ENCODE assay signal across 9 cellular contexts in the genomic region with DNA sequence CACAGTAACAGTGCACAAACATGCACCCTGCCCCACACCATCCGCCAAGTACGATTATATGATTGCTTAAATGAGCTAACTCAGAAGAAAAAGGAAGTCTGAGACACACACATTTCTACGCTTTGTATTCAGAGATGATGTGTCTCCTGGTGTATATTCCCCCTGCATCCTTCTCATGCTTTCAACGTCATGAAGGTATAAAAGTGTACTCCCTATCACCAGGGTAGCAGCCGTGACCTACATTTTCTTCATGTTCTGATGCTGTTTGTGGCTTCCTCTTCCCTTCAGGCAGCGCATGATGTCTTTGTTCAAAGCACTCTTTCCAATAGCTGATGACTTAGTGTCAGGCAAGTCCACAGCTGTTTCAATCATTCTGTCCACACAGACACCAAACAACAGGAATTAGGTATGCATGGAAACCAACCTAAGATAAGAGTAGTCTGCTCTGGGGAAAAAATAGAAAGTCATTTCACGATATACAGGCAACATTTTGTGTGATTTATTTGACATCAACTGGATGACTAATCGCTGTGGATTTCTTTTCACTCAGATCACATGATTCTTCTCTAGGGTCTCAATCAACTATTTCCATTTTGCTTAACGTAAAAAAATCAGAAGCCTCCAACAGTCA.
DNase-seq lines count a peak whose midpoint lies in the region; ATAC-seq and TF ChIP-seq lines count a peak whose summit lies in the region.
"Had no signal": no experiment of that assay in that cellular context is flagged by ENCODE, and none has a peak within 500 bp of the region (broad histone marks: within the 10 kb centered on the region; RNA-seq: fewer than 3 reads in every experiment).

No MANE protein-coding gene starts in this region.

- H3K4me1 ChIP-seq in mesodermal cell (ENCODE audit: control insufficient read depth, insufficient read depth, low read length, poor library complexity, severe bottlenecking) (peaks cover 17% of the 10 kb centered on the region), tibial nerve (peaks cover 0 to 28% (median 13%) of the 10 kb centered on the region in 4 donors)

- H3K36me3 Mint-ChIP-seq in glutamatergic neuron (ENCODE audit: unreplicated experiment) = no peaks in the 10 kb centered on the region

- no peaks in the 10 kb centered on the region for H3K27me3 Mint-ChIP-seq in glutamatergic neuron (ENCODE audit: unreplicated experiment)

- ATAC-seq in GM19023 (IDR thresholded peaks at IDR 0.05; ENCODE audit: unreplicated experiment) = peak; percentile 41

- TF ChIP-seq POLR2A in tibial nerve (IDR thresholded peaks at IDR 0.05) = no peak

- peaks cover 8% of the 10 kb centered on the region for H3K4me1 Mint-ChIP-seq in glutamatergic neuron (ENCODE audit: low read depth, unreplicated experiment)

- TF ChIP-seq EP300 in tibial nerve (IDR thresholded peaks at IDR 0.05) = peak in 1 of 2 donors; percentile 21

- H3K27ac Mint-ChIP-seq in glutamatergic neuron (ENCODE audit: unreplicated experiment) = no peak overlapping the region

- 89 to 94% methylated on average over 7 to 9 of the region's 9 CpGs for WGBS in mesodermal cell (ENCODE audit: insufficient coverage in 2 of 2), 2 experiments
- 55 to 61% methylated on average over 9 of the region's 9 CpGs for WGBS in tibial nerve, 2 donors

- H3K4me3 Mint-ChIP-seq in glutamatergic neuron (ENCODE audit: unreplicated experiment) = no peak overlapping the region
- H3K4me3 Mint-ChIP-seq: neural crest cell had no signal

- H3K36me3 ChIP-seq in SK-N-MC (ENCODE audit: insufficient read depth, low read length) = no peaks in the 10 kb centered on the region
- no peaks in the 10 kb centered on the region for H3K36me3 ChIP-seq in mesodermal cell (ENCODE audit: control insufficient read depth, insufficient read depth, low read length)
- H3K36me3 ChIP-seq in tibial nerve = no peaks in the 10 kb centered on the region

- TF ChIP-seq CTCF in tibial nerve (IDR thresholded peaks at IDR 0.05) (no peak), glutamatergic neuron (IDR thresholded peaks at IDR 0.05; ENCODE audit: partially characterized antibody, unreplicated experiment) (no peak)

- H3K9me3 Mint-ChIP-seq in glutamatergic neuron (ENCODE audit: unreplicated experiment) = peaks cover 1% of the 10 kb centered on the region
- H3K9me3 Mint-ChIP-seq: neural crest cell had no signal

- DNase-seq in SK-N-MC (ENCODE audit: low read depth, low spot score) (no peak), amniotic epithelial cell (ENCODE audit: low read depth) (peak; percentile 98), tibial nerve (ENCODE audit: low spot score in 2 of 2) (no peak), glutamatergic neuron (no peak), NCI-H446 (lab: John Stamatoyannopoulos, UW) (no peak), DMS79 (lab: John Stamatoyannopoulos, UW) (no peak)

- peak overlapping the region; percentile 69 for H3K4me3 ChIP-seq in SK-N-MC
- no peak overlapping the region for H3K4me3 ChIP-seq in mesodermal cell (ENCODE audit: extremely low read depth, insufficient read depth, low read length, poor library complexity, severe bottlenecking)
- H3K4me3 ChIP-seq in tibial nerve = no peak overlapping the region

- no peaks in the 10 kb centered on the region for H3K27me3 ChIP-seq in tibial nerve

- H3K9me3 ChIP-seq in SK-N-MC (ENCODE audit: low read depth, low read length) (no peaks in the 10 kb centered on the region), mesodermal cell (ENCODE audit: control insufficient read depth, low read length) (no peaks in the 10 kb centered on the region), tibial nerve (no peaks in the 10 kb centered on the region)

- peak overlapping the region; percentile 34 for H3K9ac ChIP-seq in SK-N-MC (ENCODE audit: insufficient read length)

- peak overlapping the region; percentile 88 for H3K27ac ChIP-seq in SK-N-MC
- peak overlapping the region; percentile 62 for H3K27ac ChIP-seq in mesodermal cell (ENCODE audit: low read depth, low read length, severe bottlenecking)
- H3K27ac ChIP-seq in tibial nerve = peak overlapping the region in 3 of 4 donors; percentile 28 to 72 (median 59)
